ENCODE assay signal across 4 cellular contexts in the genomic region with DNA sequence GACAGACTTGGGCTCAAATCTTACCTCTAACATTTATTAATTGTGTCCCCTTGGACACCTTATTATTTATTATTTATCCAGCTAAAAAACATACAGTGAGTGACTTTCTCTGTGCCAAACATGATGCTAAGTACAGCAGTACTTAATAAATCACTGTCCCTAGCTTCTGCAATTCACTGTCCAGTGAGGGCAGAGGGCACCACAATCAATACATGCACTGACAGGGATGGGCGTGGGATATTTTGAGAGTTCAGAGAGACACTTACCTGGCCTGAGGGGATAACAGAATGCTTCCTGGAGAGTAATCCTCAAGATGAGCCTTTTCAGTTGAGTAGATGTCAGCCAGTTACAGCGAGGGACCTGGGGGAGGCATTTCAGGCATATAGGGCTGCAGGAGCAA.
TF ChIP-seq lines count a peak whose summit lies in the region.

No MANE protein-coding gene starts in this region.

TF ChIP-seq in liver, 16 proteins besides CTCF, POLR2A, EP300 and RAD21 (continues in another document):
- peak; percentile 11 for TF ChIP-seq YY1 (IDR thresholded peaks at IDR 0.05)
- no peak for TF ChIP-seq TAF1 (conservative IDR thresholded peaks at IDR 0.05)
- TF ChIP-seq, protein P1, sequence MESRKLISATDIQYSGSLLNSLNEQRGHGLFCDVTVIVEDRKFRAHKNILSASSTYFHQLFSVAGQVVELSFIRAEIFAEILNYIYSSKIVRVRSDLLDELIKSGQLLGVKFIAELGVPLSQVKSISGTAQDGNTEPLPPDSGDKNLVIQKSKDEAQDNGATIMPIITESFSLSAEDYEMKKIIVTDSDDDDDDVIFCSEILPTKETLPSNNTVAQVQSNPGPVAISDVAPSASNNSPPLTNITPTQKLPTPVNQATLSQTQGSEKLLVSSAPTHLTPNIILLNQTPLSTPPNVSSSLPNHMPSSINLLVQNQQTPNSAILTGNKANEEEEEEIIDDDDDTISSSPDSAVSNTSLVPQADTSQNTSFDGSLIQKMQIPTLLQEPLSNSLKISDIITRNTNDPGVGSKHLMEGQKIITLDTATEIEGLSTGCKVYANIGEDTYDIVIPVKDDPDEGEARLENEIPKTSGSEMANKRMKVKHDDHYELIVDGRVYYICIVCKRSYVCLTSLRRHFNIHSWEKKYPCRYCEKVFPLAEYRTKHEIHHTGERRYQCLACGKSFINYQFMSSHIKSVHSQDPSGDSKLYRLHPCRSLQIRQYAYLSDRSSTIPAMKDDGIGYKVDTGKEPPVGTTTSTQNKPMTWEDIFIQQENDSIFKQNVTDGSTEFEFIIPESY (IDR thresholded peaks at IDR 0.05), result no peak
- TF ChIP-seq, protein P2, sequence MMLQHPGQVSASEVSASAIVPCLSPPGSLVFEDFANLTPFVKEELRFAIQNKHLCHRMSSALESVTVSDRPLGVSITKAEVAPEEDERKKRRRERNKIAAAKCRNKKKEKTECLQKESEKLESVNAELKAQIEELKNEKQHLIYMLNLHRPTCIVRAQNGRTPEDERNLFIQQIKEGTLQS (IDR thresholded peaks at IDR 0.05), result no peak
- no peak for TF ChIP-seq FOXA1 (IDR thresholded peaks at IDR 0.05)
- no peak for TF ChIP-seq FOXA2 (IDR thresholded peaks at IDR 0.05)
- no peak for TF ChIP-seq EGR1 (IDR thresholded peaks at IDR 0.05; ENCODE audit: low read depth in 2 of 2)
- TF ChIP-seq, protein P3, sequence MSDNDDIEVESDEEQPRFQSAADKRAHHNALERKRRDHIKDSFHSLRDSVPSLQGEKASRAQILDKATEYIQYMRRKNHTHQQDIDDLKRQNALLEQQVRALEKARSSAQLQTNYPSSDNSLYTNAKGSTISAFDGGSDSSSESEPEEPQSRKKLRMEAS (IDR thresholded peaks at IDR 0.05), result no peak
- TF ChIP-seq HNF4G (IDR thresholded peaks at IDR 0.05), result no peak
- no peak for TF ChIP-seq GABPA (IDR thresholded peaks at IDR 0.05 in 1 of 2, conservative IDR thresholded peaks at IDR 0.05 in 1 of 2)
- no peak for TF ChIP-seq NR2F2 (IDR thresholded peaks at IDR 0.05)
- TF ChIP-seq HNF4A (conservative IDR thresholded peaks at IDR 0.05), result peak; percentile 16 to 52

TF ChIP-seq in HepG2, 621 proteins besides CTCF, POLR2A, EP300 and RAD21 (continues in another document):
- TF ChIP-seq, protein P4, sequence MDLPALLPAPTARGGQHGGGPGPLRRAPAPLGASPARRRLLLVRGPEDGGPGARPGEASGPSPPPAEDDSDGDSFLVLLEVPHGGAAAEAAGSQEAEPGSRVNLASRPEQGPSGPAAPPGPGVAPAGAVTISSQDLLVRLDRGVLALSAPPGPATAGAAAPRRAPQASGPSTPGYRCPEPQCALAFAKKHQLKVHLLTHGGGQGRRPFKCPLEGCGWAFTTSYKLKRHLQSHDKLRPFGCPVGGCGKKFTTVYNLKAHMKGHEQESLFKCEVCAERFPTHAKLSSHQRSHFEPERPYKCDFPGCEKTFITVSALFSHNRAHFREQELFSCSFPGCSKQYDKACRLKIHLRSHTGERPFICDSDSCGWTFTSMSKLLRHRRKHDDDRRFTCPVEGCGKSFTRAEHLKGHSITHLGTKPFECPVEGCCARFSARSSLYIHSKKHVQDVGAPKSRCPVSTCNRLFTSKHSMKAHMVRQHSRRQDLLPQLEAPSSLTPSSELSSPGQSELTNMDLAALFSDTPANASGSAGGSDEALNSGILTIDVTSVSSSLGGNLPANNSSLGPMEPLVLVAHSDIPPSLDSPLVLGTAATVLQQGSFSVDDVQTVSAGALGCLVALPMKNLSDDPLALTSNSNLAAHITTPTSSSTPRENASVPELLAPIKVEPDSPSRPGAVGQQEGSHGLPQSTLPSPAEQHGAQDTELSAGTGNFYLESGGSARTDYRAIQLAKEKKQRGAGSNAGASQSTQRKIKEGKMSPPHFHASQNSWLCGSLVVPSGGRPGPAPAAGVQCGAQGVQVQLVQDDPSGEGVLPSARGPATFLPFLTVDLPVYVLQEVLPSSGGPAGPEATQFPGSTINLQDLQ (CRISPR knock-in tag; IDR thresholded peaks at IDR 0.05), result no peak
- TF ChIP-seq THAP11 (CRISPR knock-in tag; IDR thresholded peaks at IDR 0.05) (no peak), HOXA5 (CRISPR knock-in tag; IDR thresholded peaks at IDR 0.05) (no peak), SRSF1 (optimal IDR thresholded peaks at IDR 0.05; ENCODE audit: low read depth, low read length) (no peak), ZNF777 (CRISPR knock-in tag; IDR thresholded peaks at IDR 0.05) (no peak), ZNF7 (CRISPR knock-in tag; IDR thresholded peaks at IDR 0.05) (no peak)
- TF ChIP-seq, protein P5, sequence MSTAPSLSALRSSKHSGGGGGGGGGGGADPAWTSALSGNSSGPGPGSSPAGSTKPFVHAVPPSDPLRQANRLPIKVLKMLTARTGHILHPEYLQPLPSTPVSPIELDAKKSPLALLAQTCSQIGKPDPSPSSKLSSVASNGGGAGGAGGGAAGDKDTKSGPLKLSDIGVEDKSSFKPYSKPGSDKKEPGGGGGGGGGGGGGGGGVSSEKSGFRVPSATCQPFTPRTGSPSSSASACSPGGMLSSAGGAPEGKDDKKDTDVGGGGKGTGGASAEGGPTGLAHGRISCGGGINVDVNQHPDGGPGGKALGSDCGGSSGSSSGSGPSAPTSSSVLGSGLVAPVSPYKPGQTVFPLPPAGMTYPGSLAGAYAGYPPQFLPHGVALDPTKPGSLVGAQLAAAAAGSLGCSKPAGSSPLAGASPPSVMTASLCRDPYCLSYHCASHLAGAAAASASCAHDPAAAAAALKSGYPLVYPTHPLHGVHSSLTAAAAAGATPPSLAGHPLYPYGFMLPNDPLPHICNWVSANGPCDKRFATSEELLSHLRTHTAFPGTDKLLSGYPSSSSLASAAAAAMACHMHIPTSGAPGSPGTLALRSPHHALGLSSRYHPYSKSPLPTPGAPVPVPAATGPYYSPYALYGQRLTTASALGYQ (CRISPR knock-in tag; IDR thresholded peaks at IDR 0.05), result no peak

TF ChIP-seq in IMR-90, 13 proteins besides CTCF, POLR2A, EP300 and RAD21:
- TF ChIP-seq RFX5 (IDR thresholded peaks at IDR 0.05; ENCODE audit: low read depth, low read length) (no peak), NFE2L2 (IDR thresholded peaks at IDR 0.05; ENCODE audit: low read depth, low read length) (no peak), FOS (IDR thresholded peaks at IDR 0.05; ENCODE audit: low read depth, low read length) (no peak), CHD1 (IDR thresholded peaks at IDR 0.05; ENCODE audit: low read depth, low read length) (no peak), CEBPB (IDR thresholded peaks at IDR 0.05; ENCODE audit: low read depth, low read length) (no peak), RCOR1 (IDR thresholded peaks at IDR 0.05; ENCODE audit: insufficient replicate concordance, low read length) (no peak), MAZ (IDR thresholded peaks at IDR 0.05; ENCODE audit: borderline replicate concordance, low read depth, low read length) (no peak), MXI1 (IDR thresholded peaks at IDR 0.05; ENCODE audit: borderline replicate concordance, low read depth, low read length) (no peak)
- TF ChIP-seq, protein P6, sequence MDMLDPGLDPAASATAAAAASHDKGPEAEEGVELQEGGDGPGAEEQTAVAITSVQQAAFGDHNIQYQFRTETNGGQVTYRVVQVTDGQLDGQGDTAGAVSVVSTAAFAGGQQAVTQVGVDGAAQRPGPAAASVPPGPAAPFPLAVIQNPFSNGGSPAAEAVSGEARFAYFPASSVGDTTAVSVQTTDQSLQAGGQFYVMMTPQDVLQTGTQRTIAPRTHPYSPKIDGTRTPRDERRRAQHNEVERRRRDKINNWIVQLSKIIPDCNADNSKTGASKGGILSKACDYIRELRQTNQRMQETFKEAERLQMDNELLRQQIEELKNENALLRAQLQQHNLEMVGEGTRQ (IDR thresholded peaks at IDR 0.05; ENCODE audit: low read depth, low read length), result no peak
- TF ChIP-seq, protein P7, sequence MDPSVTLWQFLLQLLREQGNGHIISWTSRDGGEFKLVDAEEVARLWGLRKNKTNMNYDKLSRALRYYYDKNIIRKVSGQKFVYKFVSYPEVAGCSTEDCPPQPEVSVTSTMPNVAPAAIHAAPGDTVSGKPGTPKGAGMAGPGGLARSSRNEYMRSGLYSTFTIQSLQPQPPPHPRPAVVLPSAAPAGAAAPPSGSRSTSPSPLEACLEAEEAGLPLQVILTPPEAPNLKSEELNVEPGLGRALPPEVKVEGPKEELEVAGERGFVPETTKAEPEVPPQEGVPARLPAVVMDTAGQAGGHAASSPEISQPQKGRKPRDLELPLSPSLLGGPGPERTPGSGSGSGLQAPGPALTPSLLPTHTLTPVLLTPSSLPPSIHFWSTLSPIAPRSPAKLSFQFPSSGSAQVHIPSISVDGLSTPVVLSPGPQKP (IDR thresholded peaks at IDR 0.05; ENCODE audit: borderline replicate concordance, low read depth, low read length), result no peak
TF ChIP-seq in IMR-90: peak in this region for 0.

TF ChIP-seq in SK-N-SH, 30 proteins besides CTCF, POLR2A, EP300 and RAD21:
- TF ChIP-seq RFX5 (IDR thresholded peaks at IDR 0.05; ENCODE audit: low read length) (no peak), NRF1 (IDR thresholded peaks at IDR 0.05; ENCODE audit: low read depth, low read length) (no peak), EZH2phosphoT487 (IDR thresholded peaks at IDR 0.05; ENCODE audit: borderline replicate concordance, low read depth) (no peak), GATA2 (CRISPR knock-in tag; IDR thresholded peaks at IDR 0.05) (no peak), MXI1 (IDR thresholded peaks at IDR 0.05; ENCODE audit: low read depth, low read length) (no peak), FOSL2 (IDR thresholded peaks at IDR 0.05; ENCODE audit: borderline replicate concordance, low read depth) (no peak), POLR2AphosphoS5 (IDR thresholded peaks at IDR 0.05; ENCODE audit: low read depth, low read length) (no peak), SIN3A (IDR thresholded peaks at IDR 0.05; ENCODE audit: borderline replicate concordance, low read depth, low read length) (no peak), RXRA (IDR thresholded peaks at IDR 0.05; ENCODE audit: borderline replicate concordance, low read depth) (no peak)
- TF ChIP-seq, protein P8, sequence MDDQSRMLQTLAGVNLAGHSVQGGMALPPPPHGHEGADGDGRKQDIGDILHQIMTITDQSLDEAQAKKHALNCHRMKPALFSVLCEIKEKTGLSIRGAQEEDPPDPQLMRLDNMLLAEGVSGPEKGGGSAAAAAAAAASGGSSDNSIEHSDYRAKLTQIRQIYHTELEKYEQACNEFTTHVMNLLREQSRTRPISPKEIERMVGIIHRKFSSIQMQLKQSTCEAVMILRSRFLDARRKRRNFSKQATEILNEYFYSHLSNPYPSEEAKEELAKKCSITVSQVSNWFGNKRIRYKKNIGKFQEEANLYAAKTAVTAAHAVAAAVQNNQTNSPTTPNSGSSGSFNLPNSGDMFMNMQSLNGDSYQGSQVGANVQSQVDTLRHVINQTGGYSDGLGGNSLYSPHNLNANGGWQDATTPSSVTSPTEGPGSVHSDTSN (IDR thresholded peaks at IDR 0.05), result no peak
